Comparison of ENCODE assay signal across 8 cellular contexts in the genomic region with DNA sequence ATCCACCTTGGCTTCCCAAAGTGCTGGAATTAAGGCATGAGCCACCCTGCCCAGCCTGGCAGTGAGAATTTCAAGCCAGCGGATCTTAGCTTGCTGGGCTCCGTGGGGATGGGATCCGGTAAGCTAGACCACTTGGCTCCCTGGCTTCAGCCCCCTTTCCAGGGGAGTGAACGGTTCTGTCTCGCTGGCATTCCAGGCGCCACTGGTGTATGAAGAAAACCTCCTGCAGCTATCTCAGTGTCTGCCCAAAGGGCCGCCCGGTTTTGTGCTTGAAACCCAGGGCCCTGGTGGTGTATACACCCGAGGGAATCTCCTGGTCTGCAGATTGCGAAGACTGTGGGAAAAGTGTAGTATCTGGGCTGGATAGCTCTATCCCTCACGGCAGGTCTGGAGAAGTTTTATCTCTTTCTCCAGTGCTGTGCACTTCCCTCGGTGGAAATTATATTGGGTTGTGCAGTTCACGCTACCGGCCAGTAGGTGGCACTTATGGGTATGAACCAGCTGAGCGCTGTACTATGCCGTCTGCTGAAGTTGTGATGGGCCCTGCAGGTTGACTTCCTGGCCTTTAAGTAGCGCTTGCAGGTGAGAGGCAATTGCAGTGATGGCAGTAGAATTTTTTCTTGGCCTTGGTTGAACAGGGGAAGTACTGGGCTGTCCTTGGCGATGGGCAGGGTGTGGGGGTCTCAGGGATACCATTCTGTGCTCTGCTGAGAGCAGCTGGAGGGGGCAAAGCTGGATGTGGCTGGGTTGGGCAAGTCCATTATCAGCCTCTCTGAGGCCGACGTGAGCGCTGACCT.
A peak's percentile ranks its signal among the peaks of the same experiment; 100 is the strongest.
DNase-seq lines count a peak whose midpoint lies in the region; ATAC-seq and TF ChIP-seq lines count a peak whose summit lies in the region.

No MANE protein-coding gene starts in this region.

- no peaks in the 10 kb centered on the region for H3K27me3 ChIP-seq in Panc1 (ENCODE audit: control insufficient read depth, insufficient read depth, low read length)
- no peaks in the 10 kb centered on the region for H3K27me3 ChIP-seq in hepatocyte

- POLR2A ChIA-PET in Panc1 (lab: Charles Lee), result no interaction called here

- ATAC-seq in GM19395 (IDR thresholded peaks at IDR 0.05; ENCODE audit: unreplicated experiment) (peak; percentile 99), HG03196 (IDR thresholded peaks at IDR 0.05; ENCODE audit: unreplicated experiment) (peak; percentile 99), Panc1 (peak; percentile 87)

- H3K4me3 ChIP-seq in Panc1 (ENCODE audit: low read depth in 2 of 2, low read length in 2 of 2) (no peak overlapping the region), hepatocyte (no peak overlapping the region)

- no peaks in the 10 kb centered on the region for H3K4me1 ChIP-seq in Panc1 (ENCODE audit: control insufficient read depth, insufficient read depth, low read length)
- no peaks in the 10 kb centered on the region for H3K4me1 ChIP-seq in hepatocyte (ENCODE audit: insufficient read depth)

- no peaks in the 10 kb centered on the region for H3K36me3 Mint-ChIP-seq in activated naive CD8-positive, alpha-beta T cell treated with anti-CD3 and anti-CD28 coated beads for 36 hours

- H3K9me3 ChIP-seq in Panc1 (ENCODE audit: control insufficient read depth, insufficient read depth, low read depth, low read length) (no peaks in the 10 kb centered on the region), hepatocyte (ENCODE audit: low read depth) (no peaks in the 10 kb centered on the region)

- no peak overlapping the region for H3K4me3 Mint-ChIP-seq in activated naive CD8-positive, alpha-beta T cell treated with anti-CD3 and anti-CD28 coated beads for 36 hours

- BruUV-seq in Panc1 (replicated peaks; lab: Mats Ljungman, UMichigan), result no TSS peak

- no peak overlapping the region for H2AFZ ChIP-seq in hepatocyte

- in situ Hi-C loops in Panc1 (cut with HindIII; ENCODE audit: low pct_unique_long_range_greater_than_20kb, low sequenced_read_pairs), result no loop called here

- 58% methylated on average over 20 of the region's 21 CpGs for WGBS in hepatocyte (ENCODE audit: low lambda C conversion rate, missing lambda C conversion rate)

- H3K36me3 ChIP-seq in Panc1 (ENCODE audit: control insufficient read depth, insufficient read depth, low read length), result no peaks in the 10 kb centered on the region
- no peaks in the 10 kb centered on the region for H3K36me3 ChIP-seq in hepatocyte (replicated peaks; ENCODE audit: insufficient read depth, low read depth)

- DNase-seq in DMS114 treated with DMSO at 0.1 percent for 48 hours (lab: John Stamatoyannopoulos, UW; ENCODE audit: unreplicated experiment), result peak; percentile 1
- DNase-seq in Panc1 (ENCODE audit: low read depth, low spot score), result peak; percentile 33
- DNase-seq in activated naive CD8-positive, alpha-beta T cell treated with anti-CD3 and anti-CD28 coated beads for 36 hours, result peak; percentile 45
- peak; percentile 61 for DNase-seq in hepatocyte (ENCODE audit: low spot score)
- DNase-seq in stimulated activated CD4-positive, alpha-beta T cell treated with anti-CD3 and anti-CD28 coated beads, Interleukin-1b, Interleukin-23, amount 100 ng/mL, for 24 hours (ENCODE audit: low read depth in 4 of 4, low spot score in 1 of 4), result peak in 3 of 4 experiments; percentile 26 to 29 (median 27)
- no peak for DNase-seq in middle frontal gyrus (ENCODE audit: extremely low spot score, low spot score)

- no peaks in the 10 kb centered on the region for H3K9me2 ChIP-seq in hepatocyte (replicated peaks; ENCODE audit: insufficient read depth)

- peaks cover 2% of the 10 kb centered on the region for H3K4me1 Mint-ChIP-seq in activated naive CD8-positive, alpha-beta T cell treated with anti-CD3 and anti-CD28 coated beads for 36 hours

- no peak overlapping the region for H3K27ac Mint-ChIP-seq in activated naive CD8-positive, alpha-beta T cell treated with anti-CD3 and anti-CD28 coated beads for 36 hours

- H4K20me1 ChIP-seq in hepatocyte (ENCODE audit: insufficient read depth, poor library complexity, severe bottlenecking), result no peaks in the 10 kb centered on the region

- H3K27ac ChIP-seq in Panc1 (ENCODE audit: low read length), result no peak overlapping the region
- H3K27ac ChIP-seq in hepatocyte, result no peak overlapping the region

- peak; percentile 84 for TF ChIP-seq CTCF in Panc1 (IDR thresholded peaks at IDR 0.05)
- peak; percentile 55 for TF ChIP-seq CTCF in hepatocyte (IDR thresholded peaks at IDR 0.05; ENCODE audit: poor library complexity)

- H3K27me3 Mint-ChIP-seq in activated naive CD8-positive, alpha-beta T cell treated with anti-CD3 and anti-CD28 coated beads for 36 hours, result no peaks in the 10 kb centered on the region

- intact Hi-C loops in Panc1 (cut with micrococcal nuclease; ENCODE audit: unreplicated experiment), result no loop called here

- H3K79me2 ChIP-seq in hepatocyte, result no peaks in the 10 kb centered on the region

- H3K9me3 Mint-ChIP-seq in activated naive CD8-positive, alpha-beta T cell treated with anti-CD3 and anti-CD28 coated beads for 36 hours, result peaks cover 6% of the 10 kb centered on the region

- CTCF ChIA-PET in Panc1 (lab: Charles Lee), result interaction anchor here (0.6 kb wide), 1 partner anchor 1511 kb away, joined by 4 read pairs; no protein-coding TSS in a partner anchor

- H3K4me2 ChIP-seq in hepatocyte, result no peak overlapping the region
